In genomic region chr20:57370316-57370715, GRCh38 we compare ENCODE assay signal across 1 cellular context.
A peak's percentile ranks its signal among the peaks of the same experiment; 100 is the strongest.
TF ChIP-seq lines count a peak whose summit lies in the region.

No MANE protein-coding gene starts in this region.

TF ChIP-seq in HepG2, 621 proteins besides CTCF, POLR2A, EP300 and RAD21:
- TF ChIP-seq RBM22 (optimal IDR thresholded peaks at IDR 0.05; ENCODE audit: low read length) (peak; percentile 20), SUZ12 (IDR thresholded peaks at IDR 0.05; ENCODE audit: low read depth, low read length) (no peak)
